ENCODE assay signal across 28 cellular contexts in genomic region chr15:95485367-95485766, GRCh38.
"Had no signal": no experiment of that assay in that cellular context is flagged by ENCODE, and none has a peak within 500 bp of the region (broad histone marks: within the 10 kb centered on the region; RNA-seq: fewer than 3 reads in every experiment).

No MANE protein-coding gene starts in this region.

- H3K36me3 ChIP-seq: esophagus muscularis mucosa, gastroesophageal sphincter, left ventricle myocardium inferior, spleen, tibial nerve, upper lobe of right lung, vagina had no signal

- H3K27ac Mint-ChIP-seq: immature natural killer cell; nephron progenitor cell; stimulated activated naive B cell treated with anti-CD40 and anti-IgM and Interleukin-4, amounts not matched to agents 10 μg/mL and 1 μg/mL and 100 μg/mL, for 72 hours had no signal

- FAIRE-seq: endometrium, keratinocyte had no signal

- H3K4me3 Mint-ChIP-seq: immature natural killer cell; nephron progenitor cell; stimulated activated naive B cell treated with anti-CD40 and anti-IgM and Interleukin-4, amounts not matched to agents 10 μg/mL and 1 μg/mL and 100 μg/mL, for 72 hours; stimulated activated naive CD8-positive, alpha-beta T cell treated with anti-CD3 and anti-CD28 coated beads, Interleukin-15, amount 100 ng/mL, for 72 hours had no signal

- H3K36me3 Mint-ChIP-seq: stimulated activated naive B cell treated with anti-CD40 and anti-IgM and Interleukin-4, amounts not matched to agents 10 μg/mL and 1 μg/mL and 100 μg/mL, for 72 hours had no signal

- H3K9me3 ChIP-seq: testis, upper lobe of right lung had no signal

- H3K4me1 Mint-ChIP-seq: nephron progenitor cell; stimulated activated naive B cell treated with anti-CD40 and anti-IgM and Interleukin-4, amounts not matched to agents 10 μg/mL and 1 μg/mL and 100 μg/mL, for 72 hours; stimulated activated naive CD8-positive, alpha-beta T cell treated with anti-CD3 and anti-CD28 coated beads, Interleukin-15, amount 100 ng/mL, for 72 hours had no signal

- H3K4me3 ChIP-seq: esophagus muscularis mucosa, gastroesophageal sphincter, left ventricle myocardium inferior, lung, psoas muscle, spleen, testis, tibial nerve, upper lobe of right lung, vagina had no signal

- H3K27me3 ChIP-seq: esophagus muscularis mucosa, gastroesophageal sphincter, spleen, testis, tibial nerve, upper lobe of right lung, vagina had no signal

- H3K27ac ChIP-seq: epithelial cell of prostate, esophagus muscularis mucosa, gastroesophageal sphincter, left ventricle myocardium inferior, psoas muscle, spleen, testis, tibial nerve, upper lobe of right lung, vagina had no signal

- DNase-seq: effector memory CD4-positive, alpha-beta T cell; foreskin fibroblast; glutamatergic neuron; immature natural killer cell; left cardiac atrium; left ventricle myocardium inferior; mesenchymal stem cell; midbrain; nephron progenitor cell; psoas muscle; retina; spleen; stimulated activated CD4-positive, alpha-beta T cell treated with anti-CD3 and anti-CD28 coated beads, Interleukin-15, amount 100 ng/mL, for 24 hours; stimulated activated CD4-positive, alpha-beta T cell treated with anti-CD3 and anti-CD28 coated beads, Interleukin-1b, Interleukin-23, amount 100 ng/mL, for 48 hours; stimulated activated CD4-positive, alpha-beta T cell treated with anti-CD3 and anti-CD28 coated beads, Interleukin-4, amount 100 ng/mL, for 24 hours; stimulated activated naive B cell treated with anti-CD40 and anti-IgM and Interleukin-4, amounts not matched to agents 10 μg/mL and 1 μg/mL and 100 μg/mL, for 72 hours; stimulated activated naive CD8-positive, alpha-beta T cell treated with anti-CD3 and anti-CD28 coated beads, Interleukin-15, amount 100 ng/mL, for 72 hours; testis; upper lobe of right lung had no signal

- H3K4me1 ChIP-seq: esophagus muscularis mucosa, gastroesophageal sphincter, left ventricle myocardium inferior, psoas muscle, spleen, testis, tibial nerve, upper lobe of right lung, vagina had no signal

- ATAC-seq: gastroesophageal sphincter; left cardiac atrium; psoas muscle; sciatic nerve; stimulated activated naive B cell treated with anti-CD40 and anti-IgM and Interleukin-4, amounts not matched to agents 10 μg/mL and 1 μg/mL and 100 μg/mL, for 72 hours; stimulated activated naive CD8-positive, alpha-beta T cell treated with anti-CD3 and anti-CD28 coated beads, Interleukin-15, amount 100 ng/mL, for 72 hours; upper lobe of right lung had no signal

- H3K27me3 Mint-ChIP-seq: stimulated activated naive B cell treated with anti-CD40 and anti-IgM and Interleukin-4, amounts not matched to agents 10 μg/mL and 1 μg/mL and 100 μg/mL, for 72 hours had no signal
